In the genomic region with DNA sequence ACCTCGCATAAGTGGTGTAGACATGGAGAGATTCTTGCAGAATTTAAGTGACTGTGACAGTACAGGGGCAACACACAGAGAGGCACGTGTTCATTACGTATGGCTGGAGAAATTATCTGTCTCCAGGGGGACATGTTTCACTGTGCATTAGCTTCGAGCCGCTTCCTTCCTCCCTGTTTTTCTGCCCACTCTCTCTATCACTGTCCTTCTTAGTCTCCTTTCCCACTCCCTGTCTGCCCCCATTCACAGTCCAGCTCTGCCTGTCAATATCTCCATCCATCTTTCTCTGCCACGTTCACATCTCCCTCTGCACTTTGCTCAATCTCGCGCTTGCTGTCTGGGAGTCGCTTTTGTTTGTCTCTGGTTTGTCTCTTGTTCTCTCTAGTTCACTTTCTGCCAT, we compare ENCODE assay signal across 30 cellular contexts. TPM values are rescaled to one million over a fixed set of nuclear protein-coding genes. Genes with fewer than 3 reads are reported as not detected.
DNase-seq lines count a peak whose midpoint lies in the region; ATAC-seq lines count a peak whose summit lies in the region.
"Had no signal": no experiment of that assay in that cellular context is flagged by ENCODE, and none has a peak within 500 bp of the region (broad histone marks: within the 10 kb centered on the region; RNA-seq: fewer than 3 reads in every experiment).

No MANE protein-coding gene starts in this region.

- ATAC-seq in activated CD4-positive, alpha-beta T cell treated with anti-CD3 and anti-CD28 coated beads for 36 hours, result no peak
- ATAC-seq in stimulated activated naive CD8-positive, alpha-beta T cell treated with anti-CD3 and anti-CD28 coated beads, Interleukin-15, amount 100 ng/mL, for 72 hours, result no peak
- ATAC-seq in GM19467 (IDR thresholded peaks at IDR 0.05; ENCODE audit: unreplicated experiment), result no peak
- ATAC-seq: left lobe of liver, Panc1 had no signal

- DNase-seq in activated CD4-positive, alpha-beta T cell treated with anti-CD3 and anti-CD28 coated beads for 36 hours, result no peak
- DNase-seq in activated CD4-positive, alpha-beta T cell treated with anti-CD3 and anti-CD28 coated beads for 4 hours, result no peak
- DNase-seq in stimulated activated naive CD8-positive, alpha-beta T cell treated with anti-CD3 and anti-CD28 coated beads, Interleukin-15, amount 100 ng/mL, for 72 hours, result no peak
- DNase-seq in left kidney (ENCODE audit: low read depth, low spot score) (peak; percentile 49), retina (peak; percentile 81), Kasumi-1 (lab: John Stamatoyannopoulos, UW) (no peak)
- DNase-seq: activated B cell treated with CpG ODN at 0.5 μM for 24 hours, cerebellar nuclear complex, DMS153, dorsolateral prefrontal cortex, hypothalamus, immature natural killer cell, IMR-90, NCI-H1105, NCI-H187 treated with DMSO at 0.1 percent for 48 hours, NCI-H526, ovary, SHP77, SW 1271, T1000, transverse colon had no signal

- H3K4me1 Mint-ChIP-seq in activated CD4-positive, alpha-beta T cell treated with anti-CD3 and anti-CD28 coated beads for 36 hours, result peaks cover 58% of the 10 kb centered on the region
- H3K4me1 Mint-ChIP-seq in stimulated activated naive CD8-positive, alpha-beta T cell treated with anti-CD3 and anti-CD28 coated beads, Interleukin-15, Interleukin-2, amounts not matched to agents 100 ng/mL and 50 ng/mL, for 24 hours (ENCODE audit: low read depth), result peaks cover 42% of the 10 kb centered on the region
- peaks cover 49% of the 10 kb centered on the region for H3K4me1 Mint-ChIP-seq in stimulated activated naive CD8-positive, alpha-beta T cell treated with anti-CD3 and anti-CD28 coated beads, Interleukin-15, amount 100 ng/mL, for 72 hours
- H3K4me1 Mint-ChIP-seq: activated B cell treated with CpG ODN at 0.5 μM for 24 hours had no signal

- peak overlapping the region; percentile 50 for H3K4me3 Mint-ChIP-seq in activated CD4-positive, alpha-beta T cell treated with anti-CD3 and anti-CD28 coated beads for 36 hours
- H3K4me3 Mint-ChIP-seq in stimulated activated naive CD8-positive, alpha-beta T cell treated with anti-CD3 and anti-CD28 coated beads, Interleukin-15, Interleukin-2, amounts not matched to agents 100 ng/mL and 50 ng/mL, for 24 hours, result no peak overlapping the region
- H3K4me3 Mint-ChIP-seq in stimulated activated naive CD8-positive, alpha-beta T cell treated with anti-CD3 and anti-CD28 coated beads, Interleukin-15, amount 100 ng/mL, for 72 hours, result no peak overlapping the region
- H3K4me3 Mint-ChIP-seq: activated B cell treated with CpG ODN at 0.5 μM for 24 hours, immature natural killer cell, memory B cell had no signal

- H3K36me3 Mint-ChIP-seq in activated CD4-positive, alpha-beta T cell treated with anti-CD3 and anti-CD28 coated beads for 36 hours (ENCODE audit: low read depth), result peaks cover 38% of the 10 kb centered on the region
- H3K36me3 Mint-ChIP-seq in stimulated activated naive CD8-positive, alpha-beta T cell treated with anti-CD3 and anti-CD28 coated beads, Interleukin-15, Interleukin-2, amounts not matched to agents 100 ng/mL and 50 ng/mL, for 24 hours (ENCODE audit: low read depth), result peaks cover 41% of the 10 kb centered on the region

- POLR2A ChIA-PET in activated CD4-positive, alpha-beta T cell treated with anti-CD3 and anti-CD28 coated beads for 36 hours (lab: Charles Lee), result interaction anchor here (0.7 to 1.2 kb wide), 2 partner anchors 15 to 135 kb away, joined by 3 to 4 read pairs; no protein-coding TSS in a partner anchor

- H3K27me3 Mint-ChIP-seq in activated CD4-positive, alpha-beta T cell treated with anti-CD3 and anti-CD28 coated beads for 36 hours, result no peaks in the 10 kb centered on the region
- no peaks in the 10 kb centered on the region for H3K27me3 Mint-ChIP-seq in stimulated activated naive CD8-positive, alpha-beta T cell treated with anti-CD3 and anti-CD28 coated beads, Interleukin-15, Interleukin-2, amounts not matched to agents 100 ng/mL and 50 ng/mL, for 24 hours
- no peaks in the 10 kb centered on the region for H3K27me3 Mint-ChIP-seq in stimulated activated naive CD8-positive, alpha-beta T cell treated with anti-CD3 and anti-CD28 coated beads, Interleukin-15, amount 100 ng/mL, for 72 hours
- H3K27me3 Mint-ChIP-seq: activated B cell treated with CpG ODN at 0.5 μM for 24 hours, memory B cell had no signal

- intact Hi-C loops in activated CD4-positive, alpha-beta T cell treated with anti-CD3 and anti-CD28 coated beads for 36 hours (cut with DNase I, micrococcal nuclease), result no loop called here

- H3K9me3 Mint-ChIP-seq in activated CD4-positive, alpha-beta T cell treated with anti-CD3 and anti-CD28 coated beads for 36 hours (ENCODE audit: low read depth), result no peaks in the 10 kb centered on the region
- no peaks in the 10 kb centered on the region for H3K9me3 Mint-ChIP-seq in stimulated activated naive CD8-positive, alpha-beta T cell treated with anti-CD3 and anti-CD28 coated beads, Interleukin-15, Interleukin-2, amounts not matched to agents 100 ng/mL and 50 ng/mL, for 24 hours
- no peaks in the 10 kb centered on the region for H3K9me3 Mint-ChIP-seq in stimulated activated naive CD8-positive, alpha-beta T cell treated with anti-CD3 and anti-CD28 coated beads, Interleukin-15, amount 100 ng/mL, for 72 hours
- H3K9me3 Mint-ChIP-seq: activated B cell treated with CpG ODN at 0.5 μM for 24 hours, immature natural killer cell, memory B cell had no signal

- CTCF ChIA-PET in activated CD4-positive, alpha-beta T cell treated with anti-CD3 and anti-CD28 coated beads for 36 hours (lab: Charles Lee), result interaction anchor here (0.6 to 6.5 kb wide), 17 partner anchors 10 to 169 kb away, joined by 3 to 44 read pairs (median 4); a partner anchor contains a TSS

- peak overlapping the region; percentile 90 for H3K27ac Mint-ChIP-seq in activated CD4-positive, alpha-beta T cell treated with anti-CD3 and anti-CD28 coated beads for 36 hours
- peak overlapping the region; percentile 10 for H3K27ac Mint-ChIP-seq in stimulated activated naive CD8-positive, alpha-beta T cell treated with anti-CD3 and anti-CD28 coated beads, Interleukin-15, Interleukin-2, amounts not matched to agents 100 ng/mL and 50 ng/mL, for 24 hours
- peak overlapping the region in 1 of 2 donors; percentile 13 for H3K27ac Mint-ChIP-seq in stimulated activated naive CD8-positive, alpha-beta T cell treated with anti-CD3 and anti-CD28 coated beads, Interleukin-15, amount 100 ng/mL, for 72 hours
- H3K27ac Mint-ChIP-seq: activated B cell treated with CpG ODN at 0.5 μM for 24 hours, memory B cell had no signal

RNA-seq across cellular contexts. Expression of a gene that starts 11.5 kb away (rescaled TPM):
- total RNA-seq in activated CD4-positive, alpha-beta T cell treated with anti-CD3 and anti-CD28 coated beads for 36 hours, result 10 to 100 TPM; 10.7 to 11.5 TPM

RNA-seq across cellular contexts. Expression of a gene that starts 13.2 kb away (rescaled TPM):
- 100 to 1,000 TPM; 104 to 129 TPM for total RNA-seq in activated CD4-positive, alpha-beta T cell treated with anti-CD3 and anti-CD28 coated beads for 36 hours

RNA-seq across cellular contexts. Expression of a gene that starts 20.5 kb away (rescaled TPM):
- total RNA-seq in activated CD4-positive, alpha-beta T cell treated with anti-CD3 and anti-CD28 coated beads for 36 hours, result not detected
- total RNA-seq: A172, activated B cell treated with CpG ODN at 0.5 μM for 24 hours, H1, IMR-90, left lobe of liver, myocyte, ovary, smooth muscle cell, transverse colon had no signal

RNA-seq across cellular contexts. Expression of a gene that starts 35.8 kb away (rescaled TPM):
- 1 to 10 TPM in 1 of 2 experiments, under 1 TPM in 1; 0.82 to 1.1 TPM for total RNA-seq in activated CD4-positive, alpha-beta T cell treated with anti-CD3 and anti-CD28 coated beads for 36 hours

RNA-seq across cellular contexts. Expression of a gene that starts 39.1 kb away (rescaled TPM):
- total RNA-seq in activated CD4-positive, alpha-beta T cell treated with anti-CD3 and anti-CD28 coated beads for 36 hours, result 1 to 10 TPM; 2.9 to 3.2 TPM

Comparison
In these comparisons a context has a peak if more than half of its experiments do, and no peak if none do; other contexts are left out.
1. DNase-seq: peak in left kidney (single experiment) and retina (single experiment); none in activated CD4-positive, alpha-beta T cell treated with anti-CD3 and anti-CD28 coated beads for 36 hours (single experiment), activated CD4-positive, alpha-beta T cell treated with anti-CD3 and anti-CD28 coated beads for 4 hours (0 of 2), stimulated activated naive CD8-positive, alpha-beta T cell treated with anti-CD3 and anti-CD28 coated beads, Interleukin-15, amount 100 ng/mL, for 72 hours (0 of 2) and Kasumi-1 (0 of 2).